Comparison of ENCODE assay signal across 8 cellular contexts in genomic region chr11:64316620-64317324, GRCh38. TPM values are rescaled to one million over a fixed set of nuclear protein-coding genes. Genes with fewer than 3 reads are reported as not detected.
DNase-seq lines count a peak whose midpoint lies in the region; TF ChIP-seq lines count a peak whose summit lies in the region.
"Not testable (repeated sequence)": the region's sequence is repeated elsewhere in the genome, so short reads cannot be mapped to it uniquely, and the experiment has no call there.

No MANE protein-coding gene starts in this region.

- peaks cover 24% of the 10 kb centered on the region for H3F3A ChIP-seq in SU-DHL-6 (ENCODE audit: insufficient read depth)

- peak overlapping the region; percentile 15 for H2AFZ ChIP-seq in SU-DHL-6 (ENCODE audit: low read depth, low read length, severe bottlenecking)

- not testable (repeated sequence) for H4K20me1 ChIP-seq in SU-DHL-6 (ENCODE audit: low read depth, low read length)

- not testable (repeated sequence) for TF ChIP-seq CTCF in SU-DHL-6 (IDR thresholded peaks at IDR 0.05; ENCODE audit: insufficient read depth, low read length, poor library complexity, severe bottlenecking); fibroblast of villous mesenchyme (IDR thresholded peaks at IDR 0.05; ENCODE audit: insufficient read depth, low read depth, low read length)

- H3K9me2 ChIP-seq in SU-DHL-6 (replicated peaks; ENCODE audit: insufficient read depth, low read length) = not testable (repeated sequence)

- not testable (repeated sequence) for H3K27me3 ChIP-seq in H7 (ENCODE audit: control insufficient read depth, insufficient read depth, low read length); SU-DHL-6 (ENCODE audit: low read length); muscle layer of duodenum (ENCODE audit: low read depth, low read length); subcutaneous abdominal adipose tissue (ENCODE audit: control insufficient read depth in 5 of 5, insufficient read depth in 4 of 5, low read length in 5 of 5)

- H3K27ac ChIP-seq in SU-DHL-6 (ENCODE audit: low read depth, low read length) (peak overlapping the region; percentile 92), angular gyrus (ENCODE audit: low read depth, low read length) (peak overlapping the region; percentile 100), muscle layer of duodenum (ENCODE audit: low read length) (peak overlapping the region; percentile 98), subcutaneous abdominal adipose tissue (ENCODE audit: low read depth, low read length) (peak overlapping the region; percentile 99)

- H3K4me1 ChIP-seq in muscle layer of duodenum (ENCODE audit: control insufficient read depth in 1 of 2, insufficient read depth in 2 of 2, low read length in 2 of 2) (peaks cover 0 to 21% of the 10 kb centered on the region in 2 donors), subcutaneous abdominal adipose tissue (ENCODE audit: control insufficient read depth in 5 of 5, insufficient read depth in 5 of 5, low read length in 5 of 5) (peaks cover 0 to 55% (median 31%) of the 10 kb centered on the region in 5 donors)

- H3K9ac ChIP-seq in SU-DHL-6 (ENCODE audit: low read length) (peak overlapping the region; percentile 84), subcutaneous abdominal adipose tissue (ENCODE audit: low read length in 5 of 5) (peak overlapping the region; percentile 68 to 94 (median 79))

- H3K4me3 ChIP-seq in H7 (ENCODE audit: insufficient read depth, low read depth, low read length) (peak overlapping the region; percentile 99), SU-DHL-6 (ENCODE audit: insufficient read depth, low read length, poor library complexity, severe bottlenecking) (peak overlapping the region; percentile 73), fibroblast of villous mesenchyme (ENCODE audit: low read depth, low read length) (peak overlapping the region; percentile 91), muscle layer of duodenum (ENCODE audit: low read depth in 1 of 2, low read length in 2 of 2) (peak overlapping the region; percentile 84 to 93), subcutaneous abdominal adipose tissue (ENCODE audit: low read depth in 1 of 5, low read length in 5 of 5) (peak overlapping the region; percentile 86 to 91 (median 88))

- H3K9me3 ChIP-seq in SU-DHL-6 (ENCODE audit: insufficient read depth, low read length); muscle layer of duodenum (ENCODE audit: control insufficient read depth in 1 of 2, low read length in 2 of 2); subcutaneous abdominal adipose tissue (ENCODE audit: control insufficient read depth in 5 of 5, low read length in 5 of 5): not testable (repeated sequence)

- peak overlapping the region; percentile 64 for H3K4me2 ChIP-seq in SU-DHL-6 (ENCODE audit: low read depth, low read length, poor library complexity, severe bottlenecking)

- H3K36me3 ChIP-seq in H7 (replicated peaks; ENCODE audit: control insufficient read depth, insufficient read depth, low read length) (peaks cover 21% of the 10 kb centered on the region), muscle layer of duodenum (ENCODE audit: control insufficient read depth in 1 of 2, insufficient read depth in 2 of 2, low read length in 2 of 2) (peaks cover 8 to 37% of the 10 kb centered on the region in 2 donors), subcutaneous abdominal adipose tissue (ENCODE audit: control insufficient read depth in 5 of 5, insufficient read depth in 5 of 5, low read length in 5 of 5) (peaks cover 0 to 40% (median 31%) of the 10 kb centered on the region in 5 donors)
- H3K36me3 ChIP-seq in SU-DHL-6 (ENCODE audit: low read length) = not testable (repeated sequence)

- peaks cover 13% of the 10 kb centered on the region for H3K79me2 ChIP-seq in SU-DHL-6 (ENCODE audit: insufficient read depth, low read length)

- DNase-seq in DMS53 treated with DMSO at 0.1 percent for 48 hours (lab: John Stamatoyannopoulos, UW; ENCODE audit: unreplicated experiment) = peak; percentile 67
- peak; percentile 83 for DNase-seq in H7
- DNase-seq in NCI-H1105 (lab: John Stamatoyannopoulos, UW) = peak; percentile 72
- not testable (repeated sequence) for DNase-seq in fibroblast of villous mesenchyme (ENCODE audit: low read depth)

RNA-seq across cellular contexts. Expression of gene TRMT112, which starts 0.6 kb away (rescaled TPM):
- 261 and 314 TPM in 2 replicates for total RNA-seq in H7 (2014; rRNA removed; shearing (Covaris generic))
- 144 and 155 TPM in 2 replicates for total RNA-seq in fibroblast of villous mesenchyme

RNA-seq across cellular contexts. Expression of gene PRDX5, which starts 1.1 kb away (rescaled TPM):
- 272 and 303 TPM in 2 replicates for total RNA-seq in H7 (2014; rRNA removed; shearing (Covaris generic))
- total RNA-seq in fibroblast of villous mesenchyme = 211 and 230 TPM in 2 replicates

RNA-seq across cellular contexts. Expression of gene ESRRA, which starts 11.4 kb away (rescaled TPM):
- 80.5 and 94.8 TPM in 2 replicates for total RNA-seq in H7 (2014; rRNA removed; shearing (Covaris generic))
- 19.3 and 23.3 TPM in 2 replicates for total RNA-seq in fibroblast of villous mesenchyme

RNA-seq across cellular contexts. Expression of gene CATSPERZ, which starts 16.6 kb away (rescaled TPM):
- total RNA-seq in H7 (2014; rRNA removed; shearing (Covaris generic)) = 0.38 and 1.00 TPM in 2 replicates
- total RNA-seq in fibroblast of villous mesenchyme = 0.32 TPM in 1 of 2 replicates, not detected in the other

RNA-seq across cellular contexts. Expression of gene CCDC88B, which starts 23.2 kb away (rescaled TPM):
- 7.7 and 9.9 TPM in 2 replicates for total RNA-seq in H7 (2014; rRNA removed; shearing (Covaris generic))
- 1.7 and 3.5 TPM in 2 replicates for total RNA-seq in fibroblast of villous mesenchyme
